Comparison of ENCODE assay signal across 8 cellular contexts in the genomic region with DNA sequence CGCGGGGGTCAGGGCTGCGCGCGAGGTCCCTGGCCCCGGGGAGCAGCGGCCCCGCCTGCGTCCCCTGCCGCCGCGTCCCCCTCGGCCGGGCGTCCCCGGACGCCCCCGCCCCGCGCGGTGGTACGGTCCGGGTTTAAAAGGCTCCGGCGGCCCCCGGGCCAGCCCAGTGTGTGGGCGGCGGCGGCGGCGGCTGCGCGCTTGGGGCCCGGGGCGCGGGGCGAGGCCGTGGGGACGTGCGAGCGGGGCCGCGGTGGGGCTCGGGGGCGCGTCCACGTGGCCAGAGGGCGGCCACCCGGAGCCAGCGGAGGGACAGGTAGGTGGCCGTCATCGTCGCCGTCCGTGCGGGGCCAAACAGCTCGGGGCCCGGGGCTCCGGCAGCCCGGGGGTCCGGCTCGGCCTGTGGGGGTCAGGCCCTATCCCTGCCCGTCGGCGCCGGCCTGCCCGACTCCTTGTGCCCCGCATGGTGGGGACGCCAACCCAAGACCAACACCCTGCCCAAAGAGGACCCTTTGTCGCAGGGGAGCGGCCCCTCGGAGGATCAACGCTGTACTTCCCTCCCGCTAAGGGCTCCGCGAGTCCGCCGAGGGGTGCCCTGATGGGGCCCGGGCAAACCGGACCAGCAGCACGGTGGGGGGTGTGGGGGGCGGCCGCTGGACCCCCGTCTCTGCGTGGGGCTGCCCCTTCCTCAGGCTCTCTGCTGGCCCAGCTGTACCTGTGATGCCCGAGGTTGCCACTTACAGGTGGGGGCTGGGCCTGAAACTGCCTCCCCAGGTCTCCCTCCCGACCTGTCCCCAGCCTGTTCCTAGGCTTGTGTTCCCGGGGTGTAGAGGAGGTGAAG. TPM values are rescaled to one million over a fixed set of nuclear protein-coding genes. Genes with fewer than 3 reads are reported as not detected.
A peak's percentile ranks its signal among the peaks of the same experiment; 100 is the strongest.
DNase-seq lines count a peak whose midpoint lies in the region; ATAC-seq and TF ChIP-seq lines count a peak whose summit lies in the region.

A gene (plus strand): TSS at position 166 of the 838 bp plus-strand sequence. CDS start 1,903 bp downstream, outside the sequence.

- H3K36me3 ChIP-seq in liver (ENCODE audit: control insufficient read depth in 4 of 4, insufficient read depth in 3 of 4, low read depth in 1 of 4, low read length in 3 of 4), result no peaks in the 10 kb centered on the region

- H3K4me3 ChIP-seq in HL-60 (replicated peaks; ENCODE audit: insufficient read depth, low read length) (peak within 1 kb of the TSS; percentile 44), liver (ENCODE audit: low read depth in 1 of 3, low read length in 3 of 3) (peak within 1 kb of the TSS in 2 of 3 donors; percentile 50 to 74)

- H3K27ac ChIP-seq in HL-60 (replicated peaks) (no peak within 1 kb of the TSS), cingulate gyrus (ENCODE audit: low read depth, low read length) (peak within 1 kb of the TSS; percentile 39), liver (ENCODE audit: low read depth in 1 of 2, low read length in 2 of 2) (no peak within 1 kb of the TSS)

- H3K9ac ChIP-seq in liver (ENCODE audit: low read depth in 1 of 2, low read length in 2 of 2), result no peak within 1 kb of the TSS

- peaks cover 0 to 5% (median 0%) of the 10 kb centered on the region in 4 donors for H3K4me1 ChIP-seq in liver (ENCODE audit: control insufficient read depth in 4 of 4, insufficient read depth in 4 of 4, low read length in 3 of 4)

- no peak for TF ChIP-seq RAD21 in liver (IDR thresholded peaks at IDR 0.05)

- H3K27me3 ChIP-seq in HL-60 (ENCODE audit: insufficient read depth, poor library complexity, severe bottlenecking) (peaks cover 4% of the 10 kb centered on the region), liver (ENCODE audit: control insufficient read depth in 4 of 4, insufficient read depth in 4 of 4, low read length in 3 of 4) (no peaks in the 10 kb centered on the region)

- WGBS in liver, result 2% methylated on average over 88 of the region's 88 CpGs

- DNase-seq in Ammon's horn (ENCODE audit: low spot score) (peak; percentile 9), HL-60 (ENCODE audit: low read depth in 1 of 2, low spot score in 1 of 2) (no peak)
- peak; percentile 39 for DNase-seq in activated CD4-positive, CD25-positive, alpha-beta regulatory T cell treated with anti-CD3 and anti-CD28 coated beads, Interleukin-2, amount 50 U/mL, for 16 hours (ENCODE audit: low read depth, low spot score)
- peak; percentile 48 to 54 for DNase-seq in stimulated activated CD4-positive, alpha-beta T cell treated with anti-CD3 and anti-CD28 coated beads, Interleukin-4, amount 100 ng/mL, for 48 hours (ENCODE audit: low read depth in 2 of 2)

- TF ChIP-seq CTCF in HL-60 (IDR thresholded peaks at IDR 0.05; ENCODE audit: insufficient read depth, low read length) (no peak), liver (IDR thresholded peaks at IDR 0.05; ENCODE audit: low read depth, low read length, missing input control) (no peak)

- ATAC-seq in GM19328 (IDR thresholded peaks at IDR 0.05; ENCODE audit: unreplicated experiment) (peak; percentile 50), GM18517 (IDR thresholded peaks at IDR 0.05; ENCODE audit: unreplicated experiment) (no peak)

- H3K9me3 ChIP-seq in liver (ENCODE audit: control insufficient read depth in 4 of 4, low read length in 3 of 4), result no peaks in the 10 kb centered on the region

TF ChIP-seq in liver, 16 proteins besides CTCF, POLR2A, EP300 and RAD21:
- TF ChIP-seq SP1 (IDR thresholded peaks at IDR 0.05) (no peak), FOXA1 (IDR thresholded peaks at IDR 0.05) (no peak), HNF4G (IDR thresholded peaks at IDR 0.05) (no peak), NR2F2 (IDR thresholded peaks at IDR 0.05) (no peak), RXRA (IDR thresholded peaks at IDR 0.05) (no peak)
- TF ChIP-seq, protein P1, sequence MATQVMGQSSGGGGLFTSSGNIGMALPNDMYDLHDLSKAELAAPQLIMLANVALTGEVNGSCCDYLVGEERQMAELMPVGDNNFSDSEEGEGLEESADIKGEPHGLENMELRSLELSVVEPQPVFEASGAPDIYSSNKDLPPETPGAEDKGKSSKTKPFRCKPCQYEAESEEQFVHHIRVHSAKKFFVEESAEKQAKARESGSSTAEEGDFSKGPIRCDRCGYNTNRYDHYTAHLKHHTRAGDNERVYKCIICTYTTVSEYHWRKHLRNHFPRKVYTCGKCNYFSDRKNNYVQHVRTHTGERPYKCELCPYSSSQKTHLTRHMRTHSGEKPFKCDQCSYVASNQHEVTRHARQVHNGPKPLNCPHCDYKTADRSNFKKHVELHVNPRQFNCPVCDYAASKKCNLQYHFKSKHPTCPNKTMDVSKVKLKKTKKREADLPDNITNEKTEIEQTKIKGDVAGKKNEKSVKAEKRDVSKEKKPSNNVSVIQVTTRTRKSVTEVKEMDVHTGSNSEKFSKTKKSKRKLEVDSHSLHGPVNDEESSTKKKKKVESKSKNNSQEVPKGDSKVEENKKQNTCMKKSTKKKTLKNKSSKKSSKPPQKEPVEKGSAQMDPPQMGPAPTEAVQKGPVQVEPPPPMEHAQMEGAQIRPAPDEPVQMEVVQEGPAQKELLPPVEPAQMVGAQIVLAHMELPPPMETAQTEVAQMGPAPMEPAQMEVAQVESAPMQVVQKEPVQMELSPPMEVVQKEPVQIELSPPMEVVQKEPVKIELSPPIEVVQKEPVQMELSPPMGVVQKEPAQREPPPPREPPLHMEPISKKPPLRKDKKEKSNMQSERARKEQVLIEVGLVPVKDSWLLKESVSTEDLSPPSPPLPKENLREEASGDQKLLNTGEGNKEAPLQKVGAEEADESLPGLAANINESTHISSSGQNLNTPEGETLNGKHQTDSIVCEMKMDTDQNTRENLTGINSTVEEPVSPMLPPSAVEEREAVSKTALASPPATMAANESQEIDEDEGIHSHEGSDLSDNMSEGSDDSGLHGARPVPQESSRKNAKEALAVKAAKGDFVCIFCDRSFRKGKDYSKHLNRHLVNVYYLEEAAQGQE (IDR thresholded peaks at IDR 0.05), result no peak

RNA-seq across cellular contexts. Expression of the gene that starts here (rescaled TPM):
- total RNA-seq in liver, result 1 to 10 TPM; 1.1 to 1.7 TPM
- polyA plus RNA-seq in liver, result 1 to 10 TPM; 1.3 to 1.7 TPM

Comparison
In these comparisons a context has a peak if more than half of its experiments do, and no peak if none do; other contexts are left out.
1. DNase-seq: peak in Ammon's horn (single experiment), activated CD4-positive, CD25-positive, alpha-beta regulatory T cell treated with anti-CD3 and anti-CD28 coated beads, Interleukin-2, amount 50 U/mL, for 16 hours (single experiment) and stimulated activated CD4-positive, alpha-beta T cell treated with anti-CD3 and anti-CD28 coated beads, Interleukin-4, amount 100 ng/mL, for 48 hours (2 of 2); none in HL-60 (0 of 2).